ENCODE assay signal across 2 cellular contexts in genomic region chr19:39532233-39533002, GRCh38.
TF ChIP-seq lines count a peak whose summit lies in the region.

TSS of gene EID2B (minus strand) at chr19:39532852. CDS start at chr19:39532802, 50 bp downstream.

TF ChIP-seq in A549, 52 proteins besides CTCF, POLR2A, EP300 and RAD21 (continued from another document):
- peak; percentile 93 for TF ChIP-seq BCL3 (IDR thresholded peaks at IDR 0.05)
- peak; percentile 63 for TF ChIP-seq KDM5A (IDR thresholded peaks at IDR 0.05)
- TF ChIP-seq ESRRA (IDR thresholded peaks at IDR 0.05; ENCODE audit: borderline replicate concordance, low read length): 0 out of 2 replicates have a peak, but pooled peaks have one; percentile 5
- TF ChIP-seq RNF2 (IDR thresholded peaks at IDR 0.05; ENCODE audit: borderline replicate concordance, low read depth): peak; percentile 40; the same call in 1 of the 2 replicates
- TF ChIP-seq PHF8 (IDR thresholded peaks at IDR 0.05; ENCODE audit: borderline replicate concordance, low read depth): peak; percentile 96
- TF ChIP-seq MYC (IDR thresholded peaks at IDR 0.05; ENCODE audit: borderline replicate concordance, low read length): peak; percentile 41; the same call in 1 of the 2 replicates
- peak; percentile 72 for TF ChIP-seq E2F6 (IDR thresholded peaks at IDR 0.05; ENCODE audit: borderline replicate concordance, low read depth)
- TF ChIP-seq SMC3 (IDR thresholded peaks at IDR 0.05): peak; percentile 87
- TF ChIP-seq CEBPB (IDR thresholded peaks at IDR 0.05): no peak
- TF ChIP-seq FOSL2 (IDR thresholded peaks at IDR 0.05): no peak
- TF ChIP-seq FOSL2 (CRISPR knock-in tag; IDR thresholded peaks at IDR 0.05): peak; percentile 3; the same call in 1 of the 2 replicates
- no peak for TF ChIP-seq HES2 (IDR thresholded peaks at IDR 0.05)

TF ChIP-seq in K562, 482 proteins besides CTCF, POLR2A, EP300 and RAD21 (continued from another document and continues in another):
- TF ChIP-seq, protein P1, sequence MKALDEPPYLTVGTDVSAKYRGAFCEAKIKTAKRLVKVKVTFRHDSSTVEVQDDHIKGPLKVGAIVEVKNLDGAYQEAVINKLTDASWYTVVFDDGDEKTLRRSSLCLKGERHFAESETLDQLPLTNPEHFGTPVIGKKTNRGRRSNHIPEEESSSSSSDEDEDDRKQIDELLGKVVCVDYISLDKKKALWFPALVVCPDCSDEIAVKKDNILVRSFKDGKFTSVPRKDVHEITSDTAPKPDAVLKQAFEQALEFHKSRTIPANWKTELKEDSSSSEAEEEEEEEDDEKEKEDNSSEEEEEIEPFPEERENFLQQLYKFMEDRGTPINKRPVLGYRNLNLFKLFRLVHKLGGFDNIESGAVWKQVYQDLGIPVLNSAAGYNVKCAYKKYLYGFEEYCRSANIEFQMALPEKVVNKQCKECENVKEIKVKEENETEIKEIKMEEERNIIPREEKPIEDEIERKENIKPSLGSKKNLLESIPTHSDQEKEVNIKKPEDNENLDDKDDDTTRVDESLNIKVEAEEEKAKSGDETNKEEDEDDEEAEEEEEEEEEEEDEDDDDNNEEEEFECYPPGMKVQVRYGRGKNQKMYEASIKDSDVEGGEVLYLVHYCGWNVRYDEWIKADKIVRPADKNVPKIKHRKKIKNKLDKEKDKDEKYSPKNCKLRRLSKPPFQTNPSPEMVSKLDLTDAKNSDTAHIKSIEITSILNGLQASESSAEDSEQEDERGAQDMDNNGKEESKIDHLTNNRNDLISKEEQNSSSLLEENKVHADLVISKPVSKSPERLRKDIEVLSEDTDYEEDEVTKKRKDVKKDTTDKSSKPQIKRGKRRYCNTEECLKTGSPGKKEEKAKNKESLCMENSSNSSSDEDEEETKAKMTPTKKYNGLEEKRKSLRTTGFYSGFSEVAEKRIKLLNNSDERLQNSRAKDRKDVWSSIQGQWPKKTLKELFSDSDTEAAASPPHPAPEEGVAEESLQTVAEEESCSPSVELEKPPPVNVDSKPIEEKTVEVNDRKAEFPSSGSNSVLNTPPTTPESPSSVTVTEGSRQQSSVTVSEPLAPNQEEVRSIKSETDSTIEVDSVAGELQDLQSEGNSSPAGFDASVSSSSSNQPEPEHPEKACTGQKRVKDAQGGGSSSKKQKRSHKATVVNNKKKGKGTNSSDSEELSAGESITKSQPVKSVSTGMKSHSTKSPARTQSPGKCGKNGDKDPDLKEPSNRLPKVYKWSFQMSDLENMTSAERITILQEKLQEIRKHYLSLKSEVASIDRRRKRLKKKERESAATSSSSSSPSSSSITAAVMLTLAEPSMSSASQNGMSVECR (CRISPR knock-in tag; IDR thresholded peaks at IDR 0.05): peak; percentile 74; the same call in 1 of the 2 replicates
- peak; percentile 92 for TF ChIP-seq RB1 (IDR thresholded peaks at IDR 0.05; ENCODE audit: low read depth)
- TF ChIP-seq, protein P2, sequence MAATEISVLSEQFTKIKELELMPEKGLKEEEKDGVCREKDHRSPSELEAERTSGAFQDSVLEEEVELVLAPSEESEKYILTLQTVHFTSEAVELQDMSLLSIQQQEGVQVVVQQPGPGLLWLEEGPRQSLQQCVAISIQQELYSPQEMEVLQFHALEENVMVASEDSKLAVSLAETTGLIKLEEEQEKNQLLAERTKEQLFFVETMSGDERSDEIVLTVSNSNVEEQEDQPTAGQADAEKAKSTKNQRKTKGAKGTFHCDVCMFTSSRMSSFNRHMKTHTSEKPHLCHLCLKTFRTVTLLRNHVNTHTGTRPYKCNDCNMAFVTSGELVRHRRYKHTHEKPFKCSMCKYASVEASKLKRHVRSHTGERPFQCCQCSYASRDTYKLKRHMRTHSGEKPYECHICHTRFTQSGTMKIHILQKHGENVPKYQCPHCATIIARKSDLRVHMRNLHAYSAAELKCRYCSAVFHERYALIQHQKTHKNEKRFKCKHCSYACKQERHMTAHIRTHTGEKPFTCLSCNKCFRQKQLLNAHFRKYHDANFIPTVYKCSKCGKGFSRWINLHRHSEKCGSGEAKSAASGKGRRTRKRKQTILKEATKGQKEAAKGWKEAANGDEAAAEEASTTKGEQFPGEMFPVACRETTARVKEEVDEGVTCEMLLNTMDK (IDR thresholded peaks at IDR 0.05; ENCODE audit: borderline replicate concordance, insufficient read depth, low read depth, low read length, poor library complexity, severe bottlenecking): peak; percentile 12
- TF ChIP-seq, protein P3, sequence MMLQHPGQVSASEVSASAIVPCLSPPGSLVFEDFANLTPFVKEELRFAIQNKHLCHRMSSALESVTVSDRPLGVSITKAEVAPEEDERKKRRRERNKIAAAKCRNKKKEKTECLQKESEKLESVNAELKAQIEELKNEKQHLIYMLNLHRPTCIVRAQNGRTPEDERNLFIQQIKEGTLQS (IDR thresholded peaks at IDR 0.05): peak; percentile 41
- TF ChIP-seq, protein P3 (CRISPR knock-in tag; conservative IDR thresholded peaks at IDR 0.05): no peak
- peak in 1 of 2 experiments; percentile 72; a peak in 1 of 4 replicates for TF ChIP-seq HDAC1 (IDR thresholded peaks at IDR 0.05)
- TF ChIP-seq, protein P4, sequence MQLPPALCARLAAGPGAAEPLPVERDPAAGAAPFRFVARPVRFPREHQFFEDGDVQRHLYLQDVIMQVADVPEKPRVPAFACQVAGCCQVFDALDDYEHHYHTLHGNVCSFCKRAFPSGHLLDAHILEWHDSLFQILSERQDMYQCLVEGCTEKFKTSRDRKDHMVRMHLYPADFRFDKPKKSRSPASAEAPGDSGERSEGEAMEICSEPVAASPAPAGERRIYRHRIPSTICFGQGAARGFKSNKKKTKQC (CRISPR knock-in tag; IDR thresholded peaks at IDR 0.05): peak; percentile 66; the same call in 1 of the 2 replicates
- peak; percentile 60; the same call in 1 of the 2 replicates for TF ChIP-seq KAT7 (CRISPR knock-in tag; IDR thresholded peaks at IDR 0.05; ENCODE audit: borderline replicate concordance)
- TF ChIP-seq POLR2AphosphoS5 (IDR thresholded peaks at IDR 0.05; ENCODE audit: control insufficient read depth, insufficient read depth, low read depth, low read length): peak; percentile 60; the same call in 1 of the 2 replicates
- TF ChIP-seq PML (IDR thresholded peaks at IDR 0.05; ENCODE audit: low read length): peak; percentile 65; the same call in 1 of the 2 replicates
- TF ChIP-seq KDM5B (IDR thresholded peaks at IDR 0.05; ENCODE audit: insufficient replicate concordance, low read depth, low read length): peak; percentile 53
- TF ChIP-seq BDP1 (IDR thresholded peaks at IDR 0.05; ENCODE audit: insufficient read depth, insufficient read length): no peak
- TF ChIP-seq NCOA4 (IDR thresholded peaks at IDR 0.05; ENCODE audit: partially characterized antibody): no peak
- TF ChIP-seq, protein P5, sequence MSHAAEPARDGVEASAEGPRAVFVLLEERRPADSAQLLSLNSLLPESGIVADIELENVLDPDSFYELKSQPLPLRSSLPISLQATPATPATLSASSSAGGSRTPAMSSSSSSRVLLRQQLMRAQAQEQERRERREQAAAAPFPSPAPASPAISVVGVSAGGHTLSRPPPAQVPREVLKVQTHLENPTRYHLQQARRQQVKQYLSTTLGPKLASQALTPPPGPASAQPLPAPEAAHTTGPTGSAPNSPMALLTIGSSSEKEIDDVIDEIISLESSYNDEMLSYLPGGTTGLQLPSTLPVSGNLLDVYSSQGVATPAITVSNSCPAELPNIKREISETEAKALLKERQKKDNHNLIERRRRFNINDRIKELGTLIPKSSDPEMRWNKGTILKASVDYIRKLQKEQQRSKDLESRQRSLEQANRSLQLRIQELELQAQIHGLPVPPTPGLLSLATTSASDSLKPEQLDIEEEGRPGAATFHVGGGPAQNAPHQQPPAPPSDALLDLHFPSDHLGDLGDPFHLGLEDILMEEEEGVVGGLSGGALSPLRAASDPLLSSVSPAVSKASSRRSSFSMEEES (CRISPR knock-in tag; IDR thresholded peaks at IDR 0.05): no peak
- TF ChIP-seq TOE1 (IDR thresholded peaks at IDR 0.05; ENCODE audit: borderline replicate concordance): 0 out of 2 replicates have a peak, but pooled peaks have one; percentile 31
- TF ChIP-seq TOE1 (CRISPR knock-in tag; IDR thresholded peaks at IDR 0.05; ENCODE audit: borderline replicate concordance, low read depth): no peak
- TF ChIP-seq SOX6 (IDR thresholded peaks at IDR 0.05): no peak
- TF ChIP-seq SMAD2 (IDR thresholded peaks at IDR 0.05; ENCODE audit: low read depth, low read length): no peak
- TF ChIP-seq ZFP91 (CRISPR knock-in tag; IDR thresholded peaks at IDR 0.05): no peak
- TF ChIP-seq, protein P6, sequence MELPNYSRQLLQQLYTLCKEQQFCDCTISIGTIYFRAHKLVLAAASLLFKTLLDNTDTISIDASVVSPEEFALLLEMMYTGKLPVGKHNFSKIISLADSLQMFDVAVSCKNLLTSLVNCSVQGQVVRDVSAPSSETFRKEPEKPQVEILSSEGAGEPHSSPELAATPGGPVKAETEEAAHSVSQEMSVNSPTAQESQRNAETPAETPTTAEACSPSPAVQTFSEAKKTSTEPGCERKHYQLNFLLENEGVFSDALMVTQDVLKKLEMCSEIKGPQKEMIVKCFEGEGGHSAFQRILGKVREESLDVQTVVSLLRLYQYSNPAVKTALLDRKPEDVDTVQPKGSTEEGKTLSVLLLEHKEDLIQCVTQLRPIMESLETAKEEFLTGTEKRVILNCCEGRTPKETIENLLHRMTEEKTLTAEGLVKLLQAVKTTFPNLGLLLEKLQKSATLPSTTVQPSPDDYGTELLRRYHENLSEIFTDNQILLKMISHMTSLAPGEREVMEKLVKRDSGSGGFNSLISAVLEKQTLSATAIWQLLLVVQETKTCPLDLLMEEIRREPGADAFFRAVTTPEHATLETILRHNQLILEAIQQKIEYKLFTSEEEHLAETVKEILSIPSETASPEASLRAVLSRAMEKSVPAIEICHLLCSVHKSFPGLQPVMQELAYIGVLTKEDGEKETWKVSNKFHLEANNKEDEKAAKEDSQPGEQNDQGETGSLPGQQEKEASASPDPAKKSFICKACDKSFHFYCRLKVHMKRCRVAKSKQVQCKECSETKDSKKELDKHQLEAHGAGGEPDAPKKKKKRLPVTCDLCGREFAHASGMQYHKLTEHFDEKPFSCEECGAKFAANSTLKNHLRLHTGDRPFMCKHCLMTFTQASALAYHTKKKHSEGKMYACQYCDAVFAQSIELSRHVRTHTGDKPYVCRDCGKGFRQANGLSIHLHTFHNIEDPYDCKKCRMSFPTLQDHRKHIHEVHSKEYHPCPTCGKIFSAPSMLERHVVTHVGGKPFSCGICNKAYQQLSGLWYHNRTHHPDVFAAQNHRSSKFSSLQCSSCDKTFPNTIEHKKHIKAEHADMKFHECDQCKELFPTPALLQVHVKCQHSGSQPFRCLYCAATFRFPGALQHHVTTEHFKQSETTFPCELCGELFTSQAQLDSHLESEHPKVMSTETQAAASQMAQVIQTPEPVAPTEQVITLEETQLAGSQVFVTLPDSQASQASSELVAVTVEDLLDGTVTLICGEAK (IDR thresholded peaks at IDR 0.05): 0 out of 2 replicates have a peak, but pooled peaks have one; percentile 16
- TF ChIP-seq, protein P6 (CRISPR knock-in tag; IDR thresholded peaks at IDR 0.05): no peak
- TF ChIP-seq MAZ (CRISPR knock-in tag; conservative IDR thresholded peaks at IDR 0.05 in 1 of 2, IDR thresholded peaks at IDR 0.05 in 1 of 2): peak; percentile 61 to 62; a peak in 3 of 4 replicates
- TF ChIP-seq E2F1 (CRISPR knock-in tag; IDR thresholded peaks at IDR 0.05): 0 out of 2 replicates have a peak, but pooled peaks have one; percentile 60
- TF ChIP-seq HMGN3 (IDR thresholded peaks at IDR 0.05; ENCODE audit: borderline replicate concordance, extremely low read depth, insufficient read length, low read depth, low read length): peak; percentile 48
